In genomic region chr2:12071343-12071742, GRCh38 we compare ENCODE assay signal across 1 cellular context.
TF ChIP-seq lines count a peak whose summit lies in the region.

No MANE protein-coding gene starts in this region.

TF ChIP-seq in GM23338, 12 proteins besides CTCF, POLR2A, EP300 and RAD21 (continued from another document):
- TF ChIP-seq ZNF462 (CRISPR knock-in tag; IDR thresholded peaks at IDR 0.05) (no peak), STAT1 (IDR thresholded peaks at IDR 0.05; ENCODE audit: unreplicated experiment) (no peak), EZH2phosphoT487 (IDR thresholded peaks at IDR 0.05; ENCODE audit: unreplicated experiment) (no peak), ZNF114 (CRISPR knock-in tag; IDR thresholded peaks at IDR 0.05) (no peak), ETS1 (IDR thresholded peaks at IDR 0.05) (no peak), NANOG (IDR thresholded peaks at IDR 0.05; ENCODE audit: borderline replicate concordance) (no peak)
